Comparison of ENCODE assay signal across 1 cellular context in genomic region chr10:46019541-46020343, GRCh38.
A peak's percentile ranks its signal among the peaks of the same experiment; 100 is the strongest.
TF ChIP-seq lines count a peak whose summit lies in the region.

No MANE protein-coding gene starts in this region.

TF ChIP-seq in K562, 482 proteins besides CTCF, POLR2A, EP300 and RAD21:
- TF ChIP-seq MTA2 (IDR thresholded peaks at IDR 0.05; ENCODE audit: low read depth) (peak; percentile 57; the same call in 1 of the 2 replicates), FOXP1 (CRISPR knock-in tag; IDR thresholded peaks at IDR 0.05) (no peak), SMAD4 (CRISPR knock-in tag; conservative IDR thresholded peaks at IDR 0.05) (peak; percentile 57), ARNT (IDR thresholded peaks at IDR 0.05) (peak in 1 of 2 experiments; percentile 71; a peak in 1 of 4 replicates), KDM4B (IDR thresholded peaks at IDR 0.05; ENCODE audit: borderline replicate concordance in 2 of 2, low read depth in 1 of 2) (no peak), NR2C1 (IDR thresholded peaks at IDR 0.05) (no peak), NR2C1 (tag; IDR thresholded peaks at IDR 0.05) (0 out of 2 replicates have a peak, but pooled peaks have one; percentile 33), TCF3 (CRISPR knock-in tag; IDR thresholded peaks at IDR 0.05) (peak; percentile 60), NEUROD1 (IDR thresholded peaks at IDR 0.05; ENCODE audit: borderline replicate concordance, low read depth, low read length, partially characterized antibody) (no peak), CXXC5 (CRISPR knock-in tag; IDR thresholded peaks at IDR 0.05) (peak; percentile 28), CBFA2T2 (conservative IDR thresholded peaks at IDR 0.05) (peak; percentile 69), STAT5A (IDR thresholded peaks at IDR 0.05; ENCODE audit: borderline replicate concordance, low read length) (peak; percentile 40; the same call in 1 of the 2 replicates), ZNF165 (CRISPR knock-in tag; IDR thresholded peaks at IDR 0.05; ENCODE audit: borderline replicate concordance) (no peak), RCOR1 (IDR thresholded peaks at IDR 0.05; ENCODE audit: borderline replicate concordance in 1 of 2, low read depth in 2 of 2, low read length in 2 of 2) (peak; percentile 80 to 98), NCOR1 (IDR thresholded peaks at IDR 0.05) (peak; percentile 65), YBX1 (IDR thresholded peaks at IDR 0.05) (no peak), KDM1A (IDR thresholded peaks at IDR 0.05) (peak; percentile 97), ZBTB26 (CRISPR knock-in tag; IDR thresholded peaks at IDR 0.05) (no peak), TAL1 (IDR thresholded peaks at IDR 0.05) (peak; percentile 69), HDAC3 (IDR thresholded peaks at IDR 0.05; ENCODE audit: borderline replicate concordance, partially characterized antibody) (peak; percentile 27), YY1 (IDR thresholded peaks at IDR 0.05; ENCODE audit: borderline replicate concordance in 1 of 3, control insufficient read depth in 1 of 3, extremely low read depth in 1 of 3, insufficient read depth in 3 of 3, insufficient read length in 1 of 3, insufficient replicate concordance in 2 of 3, low read depth in 1 of 3, low read length in 2 of 3) (no peak), TEAD4 (IDR thresholded peaks at IDR 0.05; ENCODE audit: low read length) (peak; percentile 83), TEAD4 (CRISPR knock-in tag; IDR thresholded peaks at IDR 0.05; ENCODE audit: borderline replicate concordance) (no peak), CEBPB (tag; IDR thresholded peaks at IDR 0.05) (peak; percentile 92), HDAC2 (IDR thresholded peaks at IDR 0.05) (peak; percentile 92), HMG20A (CRISPR knock-in tag; conservative IDR thresholded peaks at IDR 0.05) (peak; percentile 73; the same call in 1 of the 2 replicates), MCM5 (IDR thresholded peaks at IDR 0.05; ENCODE audit: low read depth) (no peak), NFE2L1 (tag; IDR thresholded peaks at IDR 0.05; ENCODE audit: borderline replicate concordance, low read depth) (no peak), ZSCAN32 (CRISPR knock-in tag; IDR thresholded peaks at IDR 0.05) (no peak), HMGN3 (IDR thresholded peaks at IDR 0.05; ENCODE audit: borderline replicate concordance, extremely low read depth, insufficient read length, low read depth, low read length) (no peak), BRCA1 (IDR thresholded peaks at IDR 0.05) (no peak), BRCA1 (CRISPR knock-in tag; IDR thresholded peaks at IDR 0.05) (0 out of 2 replicates have a peak, but pooled peaks have one; percentile 19), TBL1XR1 (IDR thresholded peaks at IDR 0.05; ENCODE audit: low read length in 2 of 2) (0 out of 4 replicates have a peak, but pooled peaks of 1 of the 2 experiments have one; percentile 17), SP2 (IDR thresholded peaks at IDR 0.05; ENCODE audit: extremely low read depth, low read depth, low read length, poor library complexity, severe bottlenecking) (no peak), SP1 (CRISPR knock-in tag; IDR thresholded peaks at IDR 0.05) (no peak), TEAD1 (CRISPR knock-in tag; IDR thresholded peaks at IDR 0.05) (0 out of 4 replicates have a peak, but pooled peaks of 1 of the 2 experiments have one; percentile 10), ZNF395 (CRISPR knock-in tag; IDR thresholded peaks at IDR 0.05) (0 out of 2 replicates have a peak, but pooled peaks have one; percentile 25), ZBTB17 (CRISPR knock-in tag; IDR thresholded peaks at IDR 0.05) (no peak), HDAC1 (IDR thresholded peaks at IDR 0.05) (peak; percentile 42 to 88; a peak in 2 of 4 replicates), FOXO4 (CRISPR knock-in tag; IDR thresholded peaks at IDR 0.05) (no peak), KLF16 (IDR thresholded peaks at IDR 0.05) (no peak), SMARCB1 (IDR thresholded peaks at IDR 0.05; ENCODE audit: insufficient read length, low read depth) (no peak), CEBPG (CRISPR knock-in tag; IDR thresholded peaks at IDR 0.05) (no peak), CEBPG (tag; conservative IDR thresholded peaks at IDR 0.05 in 1 of 2, IDR thresholded peaks at IDR 0.05 in 1 of 2) (peak; percentile 53 to 75; a peak in 2 of 4 replicates), CBFA2T3 (IDR thresholded peaks at IDR 0.05) (peak; percentile 87), ARID1B (IDR thresholded peaks at IDR 0.05) (peak; percentile 72), NFE2 (IDR thresholded peaks at IDR 0.05; ENCODE audit: low read depth) (no peak), HMBOX1 (IDR thresholded peaks at IDR 0.05) (no peak; the same call in 1 of the 2 replicates), MLLT1 (IDR thresholded peaks at IDR 0.05) (no peak)
